8 cellular contexts compared by ENCODE assay signal in genomic region chr3:43286886-43287301, GRCh38. TPM values are rescaled to one million over a fixed set of nuclear protein-coding genes. Genes with fewer than 3 reads are reported as not detected.
A peak's percentile ranks its signal among the peaks of the same experiment; 100 is the strongest.
DNase-seq lines count a peak whose midpoint lies in the region; ATAC-seq and TF ChIP-seq lines count a peak whose summit lies in the region.

No MANE protein-coding gene starts in this region.

- peak overlapping the region; percentile 76 for H3K4me2 ChIP-seq in KMS-11

- no peaks in the 10 kb centered on the region for H3K9me3 Mint-ChIP-seq in activated T-cell treated with anti-CD3 and anti-CD28 coated beads, Interleukin-2, amount 50 U/mL, for 4 hours

- H3K4me3 Mint-ChIP-seq in activated T-cell treated with anti-CD3 and anti-CD28 coated beads, Interleukin-2, amount 50 U/mL, for 4 hours = peak overlapping the region; percentile 96

- H3K27ac ChIP-seq in KMS-11 = no peak overlapping the region

- H3K4me1 ChIP-seq in KMS-11 (ENCODE audit: low read depth, poor library complexity, severe bottlenecking) (peaks cover 14% of the 10 kb centered on the region), neuron (ENCODE audit: insufficient read depth, low read length) (peaks cover 20% of the 10 kb centered on the region)

- no peaks in the 10 kb centered on the region for H4K20me1 ChIP-seq in KMS-11 (ENCODE audit: insufficient read depth)

- TF ChIP-seq CTCF in KMS-11 (conservative IDR thresholded peaks at IDR 0.05; ENCODE audit: low read depth, low read length) (no peak), fibroblast of mammary gland (conservative IDR thresholded peaks at IDR 0.05; ENCODE audit: control insufficient read depth, insufficient read depth, low read depth, low read length) (no peak)

- H3K9me3 ChIP-seq in neuron (ENCODE audit: low read length) = no peaks in the 10 kb centered on the region

- peak; percentile 40 for DNase-seq in EH (ENCODE audit: low read depth)
- DNase-seq in activated T-cell treated with anti-CD3 and anti-CD28 coated beads, Interleukin-2, amount 50 U/mL, for 4 hours = no peak
- DNase-seq in fibroblast of mammary gland (ENCODE audit: low read depth) = peak; percentile 25
- no peak for DNase-seq in amniotic stem cell (lab: John Stamatoyannopoulos, UW)
- no peak for DNase-seq in NCI-H2081 treated with DMSO at 0.1 percent for 48 hours (lab: John Stamatoyannopoulos, UW)

- peaks cover 21% of the 10 kb centered on the region; the same call in 1 of the 2 replicates for H3K79me2 ChIP-seq in KMS-11 (ENCODE audit: insufficient read depth, low read depth)

- H3K27me3 Mint-ChIP-seq in activated T-cell treated with anti-CD3 and anti-CD28 coated beads, Interleukin-2, amount 50 U/mL, for 4 hours (ENCODE audit: low read depth) = no peaks in the 10 kb centered on the region

- H3K9ac ChIP-seq in KMS-11 = peak overlapping the region; percentile 35; the same call in 1 of the 2 replicates

- no peak overlapping the region for H2AFZ ChIP-seq in KMS-11 (ENCODE audit: low read depth)
- peak overlapping the region; percentile 66 for H2AFZ ChIP-seq in neuron (ENCODE audit: low read depth, low read length)

- H3K36me3 Mint-ChIP-seq in activated T-cell treated with anti-CD3 and anti-CD28 coated beads, Interleukin-2, amount 50 U/mL, for 4 hours (ENCODE audit: insufficient read depth) = peaks cover 13% of the 10 kb centered on the region

- no peaks in the 10 kb centered on the region for H3K36me3 ChIP-seq in KMS-11 (ENCODE audit: insufficient read depth)
- H3K36me3 ChIP-seq in neuron (ENCODE audit: insufficient read depth, low read length) = peaks cover 7% of the 10 kb centered on the region

- H3K27me3 ChIP-seq in KMS-11 (ENCODE audit: insufficient read depth, low read depth) (no peaks in the 10 kb centered on the region), neuron (ENCODE audit: insufficient read depth, low read length) (peaks cover 7% of the 10 kb centered on the region)

- peak; percentile 30 for ATAC-seq in GM21526 (IDR thresholded peaks at IDR 0.05; ENCODE audit: low FRiP score, unreplicated experiment)
- ATAC-seq in activated T-cell treated with anti-CD3 and anti-CD28 coated beads, Interleukin-2, amount 50 U/mL, for 4 hours = peak; percentile 50 to 55

- H3K4me3 ChIP-seq in KMS-11 (IDR thresholded peaks at IDR 0.05; ENCODE audit: insufficient read depth, low read depth, low read length) = no peak overlapping the region
- peak overlapping the region; percentile 80 for H3K4me3 ChIP-seq in fibroblast of mammary gland (ENCODE audit: control insufficient read depth, low read depth, low read length)
- peak overlapping the region; percentile 78 for H3K4me3 ChIP-seq in neuron (ENCODE audit: low read length)

- H3K4me1 Mint-ChIP-seq in activated T-cell treated with anti-CD3 and anti-CD28 coated beads, Interleukin-2, amount 50 U/mL, for 4 hours (ENCODE audit: low read depth) = peaks cover 47% of the 10 kb centered on the region

RNA-seq across cellular contexts. Expression of gene SNRK, which starts 0.6 kb away (rescaled TPM):
- 10 to 100 TPM; 19.6 to 21.3 (median 19.6) TPM for total RNA-seq in activated T-cell treated with anti-CD3 and anti-CD28 coated beads, Interleukin-2, amount 50 U/mL, for 4 hours

Comparison
In these comparisons a context has a peak if more than half of its experiments do, and no peak if none do; other contexts are left out.
1. DNase-seq: peak in EH (single experiment) and fibroblast of mammary gland (single experiment); none in activated T-cell treated with anti-CD3 and anti-CD28 coated beads, Interleukin-2, amount 50 U/mL, for 4 hours (single experiment), amniotic stem cell (single experiment) and NCI-H2081 treated with DMSO at 0.1 percent for 48 hours (single experiment).